7 cellular contexts compared by ENCODE assay signal in genomic region chr7:139077706-139078105, GRCh38. TPM values are rescaled to one million over a fixed set of nuclear protein-coding genes. Genes with fewer than 3 reads are reported as not detected.
DNase-seq lines count a peak whose midpoint lies in the region; ATAC-seq and TF ChIP-seq lines count a peak whose summit lies in the region.
"Not testable (repeated sequence)": the region's sequence is repeated elsewhere in the genome, so short reads cannot be mapped to it uniquely, and the experiment has no call there.

No MANE protein-coding gene starts in this region.

- H3K27ac ChIP-seq in CD8-positive, alpha-beta T cell (ENCODE audit: low read depth, low read length); left lung: not testable (repeated sequence)

- H3K27me3 Mint-ChIP-seq in CD8-positive, alpha-beta T cell (ENCODE audit: low read depth); T-helper 2 cell treated with Interferon-gamma antibody and Interleukin-4, amounts not matched to agents 5 μg/mL and 100 μg/mL, for 36 hours (ENCODE audit: low read depth); activated CD8-positive, alpha-beta T cell treated with anti-CD3 and anti-CD28 coated beads for 36 hours; activated T-helper 17 cell treated with anti-CD3 and anti-CD28 coated beads, Interleukin-2, amount 50 U/mL, for 72 hours; activated naive CD8-positive, alpha-beta T cell treated with anti-CD3 and anti-CD28 coated beads for 36 hours: not testable (repeated sequence)

- H3K9me3 Mint-ChIP-seq in CD8-positive, alpha-beta T cell; T-helper 2 cell treated with Interferon-gamma antibody and Interleukin-4, amounts not matched to agents 5 μg/mL and 100 μg/mL, for 36 hours; activated CD8-positive, alpha-beta T cell treated with anti-CD3 and anti-CD28 coated beads for 36 hours; activated T-helper 17 cell treated with anti-CD3 and anti-CD28 coated beads, Interleukin-2, amount 50 U/mL, for 72 hours; activated naive CD8-positive, alpha-beta T cell treated with anti-CD3 and anti-CD28 coated beads for 36 hours: not testable (repeated sequence)

- H3K4me3 Mint-ChIP-seq in CD8-positive, alpha-beta T cell; T-helper 2 cell treated with Interferon-gamma antibody and Interleukin-4, amounts not matched to agents 5 μg/mL and 100 μg/mL, for 36 hours; activated CD8-positive, alpha-beta T cell treated with anti-CD3 and anti-CD28 coated beads for 36 hours; activated T-helper 17 cell treated with anti-CD3 and anti-CD28 coated beads, Interleukin-2, amount 50 U/mL, for 72 hours; activated naive CD8-positive, alpha-beta T cell treated with anti-CD3 and anti-CD28 coated beads for 36 hours: not testable (repeated sequence)

- H3K4me1 Mint-ChIP-seq in CD8-positive, alpha-beta T cell (ENCODE audit: low read depth): peaks cover 76% of the 10 kb centered on the region
- peaks cover 63% of the 10 kb centered on the region for H3K4me1 Mint-ChIP-seq in T-helper 2 cell treated with Interferon-gamma antibody and Interleukin-4, amounts not matched to agents 5 μg/mL and 100 μg/mL, for 36 hours (ENCODE audit: low read depth)
- H3K4me1 Mint-ChIP-seq in activated CD8-positive, alpha-beta T cell treated with anti-CD3 and anti-CD28 coated beads for 36 hours (ENCODE audit: low read depth): peaks cover 71% of the 10 kb centered on the region
- H3K4me1 Mint-ChIP-seq in activated T-helper 17 cell treated with anti-CD3 and anti-CD28 coated beads, Interleukin-2, amount 50 U/mL, for 72 hours: peaks cover 26% of the 10 kb centered on the region
- peaks cover 64% of the 10 kb centered on the region for H3K4me1 Mint-ChIP-seq in activated naive CD8-positive, alpha-beta T cell treated with anti-CD3 and anti-CD28 coated beads for 36 hours

- peak in 1 of 7 experiments; percentile 29 for DNase-seq in CD8-positive, alpha-beta T cell
- DNase-seq in NCI-H345 treated with DMSO at 0.1 percent for 48 hours (lab: John Stamatoyannopoulos, UW; ENCODE audit: unreplicated experiment): peak; percentile 27
- DNase-seq in T-helper 2 cell treated with Interferon-gamma antibody and Interleukin-4, amounts not matched to agents 5 μg/mL and 100 μg/mL, for 36 hours (ENCODE audit: low spot score); activated CD8-positive, alpha-beta T cell treated with anti-CD3 and anti-CD28 coated beads for 36 hours; activated naive CD8-positive, alpha-beta T cell treated with anti-CD3 and anti-CD28 coated beads for 36 hours; left lung: not testable (repeated sequence)

- H3K36me3 Mint-ChIP-seq in CD8-positive, alpha-beta T cell: peaks cover 92% of the 10 kb centered on the region
- H3K36me3 Mint-ChIP-seq in T-helper 2 cell treated with Interferon-gamma antibody and Interleukin-4, amounts not matched to agents 5 μg/mL and 100 μg/mL, for 36 hours (ENCODE audit: low read depth): peaks cover 84% of the 10 kb centered on the region
- H3K36me3 Mint-ChIP-seq in activated CD8-positive, alpha-beta T cell treated with anti-CD3 and anti-CD28 coated beads for 36 hours (ENCODE audit: low read depth): peaks cover 82% of the 10 kb centered on the region
- H3K36me3 Mint-ChIP-seq in activated T-helper 17 cell treated with anti-CD3 and anti-CD28 coated beads, Interleukin-2, amount 50 U/mL, for 72 hours (ENCODE audit: low read depth): peaks cover 100% of the 10 kb centered on the region
- H3K36me3 Mint-ChIP-seq in activated naive CD8-positive, alpha-beta T cell treated with anti-CD3 and anti-CD28 coated beads for 36 hours: peaks cover 55% of the 10 kb centered on the region

- H3K9me3 ChIP-seq in CD8-positive, alpha-beta T cell (ENCODE audit: low read length); left lung: not testable (repeated sequence)

- not testable (repeated sequence) for ATAC-seq in CD8-positive, alpha-beta T cell; activated CD8-positive, alpha-beta T cell treated with anti-CD3 and anti-CD28 coated beads for 36 hours; activated T-helper 17 cell treated with anti-CD3 and anti-CD28 coated beads, Interleukin-2, amount 50 U/mL, for 72 hours (replicated peaks)
- peak; percentile 82 for ATAC-seq in left lung

- CTCF ChIA-PET in CD8-positive, alpha-beta T cell (lab: Charles Lee): interaction anchor here (0.9 to 3.8 kb wide), 5 partner anchors 9 to 60 kb away, joined by 3 to 33 read pairs (median 4); no protein-coding TSS in a partner anchor
- CTCF ChIA-PET in activated CD8-positive, alpha-beta T cell treated with anti-CD3 and anti-CD28 coated beads for 36 hours (lab: Charles Lee): interaction anchor here (1.7 to 3.8 kb wide), 2 partner anchors 17 to 34 kb away, joined by 3 to 37 read pairs; no protein-coding TSS in a partner anchor

- TF ChIP-seq CTCF in CD8-positive, alpha-beta T cell (IDR thresholded peaks at IDR 0.05); activated CD8-positive, alpha-beta T cell treated with anti-CD3 and anti-CD28 coated beads for 36 hours (IDR thresholded peaks at IDR 0.05); left lung (IDR thresholded peaks at IDR 0.05): not testable (repeated sequence)

- H3K4me3 ChIP-seq in CD8-positive, alpha-beta T cell (ENCODE audit: low read depth, low read length); left lung: not testable (repeated sequence)

- peaks cover 78% of the 10 kb centered on the region for H3K4me1 ChIP-seq in CD8-positive, alpha-beta T cell (ENCODE audit: insufficient read depth, low read length)
- H3K4me1 ChIP-seq in left lung: peaks cover 0 to 21% of the 10 kb centered on the region in 2 donors

- intact Hi-C loops in CD8-positive, alpha-beta T cell (cut with DNase I, micrococcal nuclease); left lung (cut with DNase I): not testable (repeated sequence)
- intact Hi-C loops in activated CD8-positive, alpha-beta T cell treated with anti-CD3 and anti-CD28 coated beads for 36 hours (cut with micrococcal nuclease): loop anchor here (10.0 kb wide), 1 partner anchor 193 kb away; no protein-coding TSS in a partner anchor

- not testable (repeated sequence) for H3K27me3 ChIP-seq in CD8-positive, alpha-beta T cell (ENCODE audit: insufficient read depth, low read length); left lung

- POLR2A ChIA-PET in CD8-positive, alpha-beta T cell (lab: Charles Lee): interaction anchor here (1.3 to 1.4 kb wide), 2 partner anchors 14 to 26 kb away, joined by 4 read pairs; no protein-coding TSS in a partner anchor
- POLR2A ChIA-PET in activated CD8-positive, alpha-beta T cell treated with anti-CD3 and anti-CD28 coated beads for 36 hours (lab: Charles Lee): interaction anchor here (0.8 to 1.2 kb wide), 3 partner anchors 20 to 28 kb away, joined by 3 to 4 read pairs (median 3); no protein-coding TSS in a partner anchor

- peak overlapping the region; percentile 35 for H3K27ac Mint-ChIP-seq in CD8-positive, alpha-beta T cell
- peak overlapping the region; percentile 45 for H3K27ac Mint-ChIP-seq in T-helper 2 cell treated with Interferon-gamma antibody and Interleukin-4, amounts not matched to agents 5 μg/mL and 100 μg/mL, for 36 hours
- H3K27ac Mint-ChIP-seq in activated CD8-positive, alpha-beta T cell treated with anti-CD3 and anti-CD28 coated beads for 36 hours: peak overlapping the region; percentile 91
- H3K27ac Mint-ChIP-seq in activated T-helper 17 cell treated with anti-CD3 and anti-CD28 coated beads, Interleukin-2, amount 50 U/mL, for 72 hours: peak overlapping the region; percentile 58
- H3K27ac Mint-ChIP-seq in activated naive CD8-positive, alpha-beta T cell treated with anti-CD3 and anti-CD28 coated beads for 36 hours: peak overlapping the region; percentile 54

- peaks cover 79% of the 10 kb centered on the region for H3K36me3 ChIP-seq in CD8-positive, alpha-beta T cell (ENCODE audit: insufficient read depth, low read length)
- H3K36me3 ChIP-seq in left lung: peaks cover 5 to 97% of the 10 kb centered on the region in 2 donors

RNA-seq across cellular contexts. Expression of gene ZC3HAV1, which starts 31.8 kb away (rescaled TPM):
- 100 to 1,000 TPM; 194 to 198 TPM for total RNA-seq in CD8-positive, alpha-beta T cell
- total RNA-seq in activated CD8-positive, alpha-beta T cell treated with anti-CD3 and anti-CD28 coated beads for 36 hours: 100 to 1,000 TPM; 125 to 128 TPM
- total RNA-seq in activated T-helper 17 cell treated with anti-CD3 and anti-CD28 coated beads, Interleukin-2, amount 50 U/mL, for 72 hours: 100 to 1,000 TPM; 111 to 150 TPM
- 100 to 1,000 TPM; 117 to 118 TPM for total RNA-seq in activated naive CD8-positive, alpha-beta T cell treated with anti-CD3 and anti-CD28 coated beads for 36 hours
- 10 to 100 TPM; 35.5 to 45.5 TPM for total RNA-seq in left lung

RNA-seq across cellular contexts. Expression of gene ZC3HAV1L, which starts 41.9 kb away (rescaled TPM):
- under 1 TPM; 0.16 to 0.44 TPM for total RNA-seq in CD8-positive, alpha-beta T cell
- 10 to 100 TPM; 19.9 TPM for total RNA-seq in activated CD8-positive, alpha-beta T cell treated with anti-CD3 and anti-CD28 coated beads for 36 hours
- 10 to 100 TPM; 23.6 to 32.4 TPM for total RNA-seq in activated T-helper 17 cell treated with anti-CD3 and anti-CD28 coated beads, Interleukin-2, amount 50 U/mL, for 72 hours
- total RNA-seq in activated naive CD8-positive, alpha-beta T cell treated with anti-CD3 and anti-CD28 coated beads for 36 hours: 10 to 100 TPM; 12.9 to 13.4 TPM
- 10 to 100 TPM in 1 of 2 donors, 1 to 10 TPM in 1; 8.4 to 12.4 TPM for total RNA-seq in left lung

Comparison
In these comparisons a context has a peak if more than half of its experiments do, and no peak if none do; other contexts are left out.
1. H3K27ac Mint-ChIP-seq: peak in every context shown above with its lines; median percentile 91 in activated CD8-positive, alpha-beta T cell treated with anti-CD3 and anti-CD28 coated beads for 36 hours; 58 in activated T-helper 17 cell treated with anti-CD3 and anti-CD28 coated beads, Interleukin-2, amount 50 U/mL, for 72 hours; 54 in activated naive CD8-positive, alpha-beta T cell treated with anti-CD3 and anti-CD28 coated beads for 36 hours; 45 in T-helper 2 cell treated with Interferon-gamma antibody and Interleukin-4, amounts not matched to agents 5 μg/mL and 100 μg/mL, for 36 hours; 35 in CD8-positive, alpha-beta T cell.
2. RNA of gene ZC3HAV1L, which starts 41.9 kb away (total RNA-seq): 23.6 to 32.4 TPM in activated T-helper 17 cell treated with anti-CD3 and anti-CD28 coated beads, Interleukin-2, amount 50 U/mL, for 72 hours, 19.9 TPM in activated CD8-positive, alpha-beta T cell treated with anti-CD3 and anti-CD28 coated beads for 36 hours, 12.9 to 13.4 TPM in activated naive CD8-positive, alpha-beta T cell treated with anti-CD3 and anti-CD28 coated beads for 36 hours and 8.4 to 12.4 TPM in left lung; 0.16 to 0.44 TPM in CD8-positive, alpha-beta T cell; every median in the first group is over 4 times any median in the second.